ENCODE assay signal across 8 cellular contexts in the genomic region with DNA sequence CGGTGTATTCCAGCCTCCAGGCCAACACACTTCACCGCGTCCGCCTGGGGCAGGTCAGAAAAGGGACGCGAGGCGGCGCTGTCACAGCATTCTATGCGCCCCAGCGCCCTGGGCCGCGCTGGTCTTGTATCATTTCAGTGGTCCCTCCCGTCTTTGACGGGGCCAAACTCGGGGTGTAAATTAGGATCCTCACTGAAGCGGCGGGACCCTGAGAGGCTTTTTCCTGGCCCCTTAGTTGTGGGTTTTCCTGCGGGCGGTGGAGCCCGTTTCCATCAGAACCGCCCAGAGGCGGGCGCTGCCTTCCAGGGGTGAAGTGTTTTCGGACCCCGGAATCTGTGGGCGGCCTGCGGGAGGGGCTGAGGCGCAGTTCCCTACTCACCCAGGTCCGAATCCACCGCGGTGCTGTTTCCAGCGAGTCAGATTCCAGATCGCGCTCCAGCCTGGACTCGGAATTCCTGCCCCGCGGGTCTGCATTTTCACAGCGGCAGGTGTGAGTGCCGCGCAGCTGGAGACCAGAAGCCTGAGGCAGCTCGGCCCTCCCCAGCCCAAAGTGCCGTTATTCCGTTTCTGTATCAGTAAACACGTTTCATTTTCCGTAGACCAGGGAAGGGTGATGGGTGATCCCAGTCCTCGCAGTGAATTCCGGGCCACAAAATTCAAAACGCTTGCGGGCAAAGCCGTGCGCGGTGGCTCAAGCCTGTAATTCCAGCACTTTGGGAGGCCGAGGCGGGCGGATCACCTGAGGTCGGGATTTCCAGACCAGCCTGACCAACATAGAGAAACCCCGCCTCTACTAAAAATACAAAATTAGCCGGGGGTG. TPM values are rescaled to one million over a fixed set of nuclear protein-coding genes. Genes with fewer than 3 reads are reported as not detected.
DNase-seq lines count a peak whose midpoint lies in the region; TF ChIP-seq lines count a peak whose summit lies in the region.

No MANE protein-coding gene starts in this region.

- H3K27ac Mint-ChIP-seq in HFFc6, result peak overlapping the region; percentile 89

- peak overlapping the region; percentile 75 for H3K4me3 Mint-ChIP-seq in HFFc6

- no peaks in the 10 kb centered on the region for H3K9me3 Mint-ChIP-seq in HFFc6

- peaks cover 2% of the 10 kb centered on the region for H3K27me3 Mint-ChIP-seq in HFFc6 (ENCODE audit: insufficient read depth)

- peak; percentile 96 for DNase-seq in ELF-1 (ENCODE audit: low read depth, low spot score)
- DNase-seq in HFFc6, result peak; percentile 60
- peak; percentile 53 for DNase-seq in NCI-H2171 treated with DMSO at 0.1 percent for 48 hours (lab: John Stamatoyannopoulos, UW)
- peak; percentile 64 for DNase-seq in activated CD4-positive, alpha-beta T cell treated with anti-CD3 and anti-CD28 coated beads for 1 hour
- peak; percentile 60 for DNase-seq in cerebellum (ENCODE audit: low spot score)
- peak; percentile 77 for DNase-seq in kidney tubule cell (ENCODE audit: low spot score)
- DNase-seq in stimulated activated CD4-positive, alpha-beta T cell treated with anti-CD3 and anti-CD28 coated beads, Interleukin-15, amount 100 ng/mL, for 48 hours (ENCODE audit: low read depth in 2 of 2), result peak; percentile 44 to 75
- no peak for DNase-seq in GM19240 (ENCODE audit: insufficient read length, low spot score)

- H3K36me3 Mint-ChIP-seq in HFFc6 (ENCODE audit: low read depth), result peaks cover 4% of the 10 kb centered on the region; the same call in 1 of the 2 replicates

- peaks cover 49% of the 10 kb centered on the region for H3K4me1 Mint-ChIP-seq in HFFc6 (ENCODE audit: low read depth)

- TF ChIP-seq CTCF in HFFc6 (IDR thresholded peaks at IDR 0.05), result peak; percentile 79

RNA-seq across cellular contexts. Expression of gene MICB, which starts 3.9 kb away (rescaled TPM):
- total RNA-seq in HFFc6 (2021; fragmentation: NEBNext Ultra II Directional; extraction: Animal tissue kit (Norgen Biotek cat#: 25700)), result 10 to 100 TPM; 16.0 to 26.0 (median 22.6) TPM
- total RNA-seq in cerebellum, result 0.36 TPM

RNA-seq across cellular contexts. Expression of gene MCCD1, which starts 34.7 kb away (rescaled TPM):
- total RNA-seq in HFFc6 (2021; fragmentation: NEBNext Ultra II Directional; extraction: Animal tissue kit (Norgen Biotek cat#: 25700)), result not detected
- total RNA-seq in cerebellum, result not detected

RNA-seq across cellular contexts. Expression of gene DDX39B, which starts 47.7 kb away (rescaled TPM):
- 100 to 1,000 TPM; 312 to 380 (median 358) TPM for total RNA-seq in HFFc6 (2021; fragmentation: NEBNext Ultra II Directional; extraction: Animal tissue kit (Norgen Biotek cat#: 25700))
- 245 TPM for total RNA-seq in cerebellum

RNA-seq across cellular contexts. Expression of gene ATP6V1G2, which starts 52.3 kb away (rescaled TPM):
- total RNA-seq in HFFc6 (2021; fragmentation: NEBNext Ultra II Directional; extraction: Animal tissue kit (Norgen Biotek cat#: 25700)), result 1 to 10 TPM; 2.9 to 4.1 (median 3.2) TPM
- 48.2 TPM for total RNA-seq in cerebellum

RNA-seq across cellular contexts. Expression of gene NFKBIL1, which starts 53.3 kb away (rescaled TPM):
- total RNA-seq in HFFc6 (2021; fragmentation: NEBNext Ultra II Directional; extraction: Animal tissue kit (Norgen Biotek cat#: 25700)), result 10 to 100 TPM; 11.8 to 15.9 (median 13.6) TPM
- total RNA-seq in cerebellum, result 15.3 TPM

Comparison
In these comparisons a context has a peak if more than half of its experiments do, and no peak if none do; other contexts are left out.
1. RNA of gene MICB, which starts 3.9 kb away (total RNA-seq): 16.0 to 26.0 TPM in HFFc6; 0.36 TPM in cerebellum (single experiment); every median in the first group is over 10 times any median in the second.